In genomic region chr7:105013818-105014724, GRCh38 we compare ENCODE assay signal across 1 cellular context.
TF ChIP-seq lines count a peak whose summit lies in the region.

Gene KMT2E (plus strand): TSS chr7:105014205. CDS start chr7:105040953, 26,748 bp downstream.

TF ChIP-seq in K562, 482 proteins besides CTCF, POLR2A, EP300 and RAD21 (continued from another document and continues in another):
- no peak for TF ChIP-seq MGA (IDR thresholded peaks at IDR 0.05)
- no peak for TF ChIP-seq ZNF507 (tag; conservative IDR thresholded peaks at IDR 0.05)
- TF ChIP-seq ELK3 (CRISPR knock-in tag; IDR thresholded peaks at IDR 0.05), result no peak
- TF ChIP-seq CREBBP (IDR thresholded peaks at IDR 0.05; ENCODE audit: low read depth, low read length), result no peak
- TF ChIP-seq SAFB (IDR thresholded peaks at IDR 0.05; ENCODE audit: borderline replicate concordance, low read depth, low read length), result no peak
- TF ChIP-seq ZNF184 (CRISPR knock-in tag; IDR thresholded peaks at IDR 0.05), result no peak
- no peak for TF ChIP-seq BRD9 (IDR thresholded peaks at IDR 0.05; ENCODE audit: low read depth, partially characterized antibody)
- peak; percentile 59; the same call in 1 of the 2 replicates for TF ChIP-seq ESRRA (IDR thresholded peaks at IDR 0.05; ENCODE audit: borderline replicate concordance, low read depth)
- TF ChIP-seq PREB (CRISPR knock-in tag; IDR thresholded peaks at IDR 0.05), result 0 out of 2 replicates have a peak, but pooled peaks have one; percentile 23
- TF ChIP-seq TCF15 (CRISPR knock-in tag; IDR thresholded peaks at IDR 0.05), result no peak
- peak; percentile 89 for TF ChIP-seq SMAD3 (CRISPR knock-in tag; conservative IDR thresholded peaks at IDR 0.05)
- TF ChIP-seq ZNF668 (CRISPR knock-in tag; IDR thresholded peaks at IDR 0.05), result no peak
- TF ChIP-seq CAMTA2 (CRISPR knock-in tag; conservative IDR thresholded peaks at IDR 0.05), result 0 out of 2 replicates have a peak, but pooled peaks have one; percentile 62
- TF ChIP-seq SFPQ (IDR thresholded peaks at IDR 0.05; ENCODE audit: low read depth, low read length), result no peak
- TF ChIP-seq FOXM1 (IDR thresholded peaks at IDR 0.05; ENCODE audit: low read depth), result no peak
- 0 out of 2 replicates have a peak, but pooled peaks have one; percentile 6 for TF ChIP-seq FOXM1 (CRISPR knock-in tag; IDR thresholded peaks at IDR 0.05; ENCODE audit: low read depth)
- no peak for TF ChIP-seq ZNF347 (CRISPR knock-in tag; IDR thresholded peaks at IDR 0.05; ENCODE audit: low read depth)
- TF ChIP-seq MLX (CRISPR knock-in tag; conservative IDR thresholded peaks at IDR 0.05), result peak; percentile 85 to 87; a peak in 1 of 4 replicates
- TF ChIP-seq ETS2 (tag; IDR thresholded peaks at IDR 0.05; ENCODE audit: borderline replicate concordance, poor library complexity, severe bottlenecking), result peak; percentile 56
- TF ChIP-seq ETV1 (tag; conservative IDR thresholded peaks at IDR 0.05; ENCODE audit: low read depth), result no peak
- peak; percentile 52; the same call in 1 of the 2 replicates for TF ChIP-seq STAT5A (IDR thresholded peaks at IDR 0.05; ENCODE audit: borderline replicate concordance, low read length)
- no peak for TF ChIP-seq GABPA (tag; conservative IDR thresholded peaks at IDR 0.05; ENCODE audit: low read depth)
- TF ChIP-seq ZSCAN32 (CRISPR knock-in tag; IDR thresholded peaks at IDR 0.05), result peak; percentile 73; the same call in 1 of the 2 replicates
- peak; percentile 41; the same call in 1 of the 2 replicates for TF ChIP-seq SP1 (CRISPR knock-in tag; IDR thresholded peaks at IDR 0.05)
- TF ChIP-seq ZNF511 (CRISPR knock-in tag; IDR thresholded peaks at IDR 0.05), result no peak; the same call in 1 of the 2 replicates
- peak; percentile 64 for TF ChIP-seq CREB3L1 (IDR thresholded peaks at IDR 0.05; ENCODE audit: borderline replicate concordance, low read depth)
- no peak for TF ChIP-seq GTF3C2 (IDR thresholded peaks at IDR 0.05; ENCODE audit: borderline replicate concordance, extremely low read depth, insufficient read length)
- TF ChIP-seq EGR1 (conservative IDR thresholded peaks at IDR 0.05), result peak; percentile 76
- TF ChIP-seq PCBP2 (IDR thresholded peaks at IDR 0.05; ENCODE audit: low read depth, low read length, poor library complexity, severe bottlenecking), result no peak
- peak; percentile 90 for TF ChIP-seq KLF1 (tag; IDR thresholded peaks at IDR 0.05)
- TF ChIP-seq NCOA4 (IDR thresholded peaks at IDR 0.05; ENCODE audit: partially characterized antibody), result no peak
- no peak for TF ChIP-seq NCOR1 (IDR thresholded peaks at IDR 0.05)
- TF ChIP-seq MXD1 (CRISPR knock-in tag; IDR thresholded peaks at IDR 0.05; ENCODE audit: borderline replicate concordance, poor library complexity, severe bottlenecking), result no peak
- no peak for TF ChIP-seq ZNF75A (CRISPR knock-in tag; IDR thresholded peaks at IDR 0.05)
